In the genomic region with DNA sequence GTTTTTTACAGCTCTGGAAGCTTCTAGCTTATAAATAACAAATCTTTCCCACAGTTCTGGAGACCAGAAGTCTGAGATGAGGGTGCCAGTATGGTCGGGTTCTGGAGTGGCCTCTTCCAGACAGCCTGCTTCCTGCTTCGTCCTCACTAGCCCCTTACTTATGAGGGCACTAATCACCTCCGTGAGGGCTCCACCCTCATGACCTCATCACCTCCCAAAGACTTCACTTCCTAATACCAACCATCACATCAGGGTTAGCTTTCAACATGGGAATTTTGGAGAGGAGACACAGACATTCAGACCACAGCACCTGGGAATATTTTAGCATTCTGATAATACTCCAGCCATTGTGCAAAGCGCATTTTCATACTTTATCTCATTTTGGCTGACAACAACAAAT, we compare ENCODE assay signal across 29 cellular contexts.
"Had no signal": no experiment of that assay in that cellular context is flagged by ENCODE, and none has a peak within 500 bp of the region (broad histone marks: within the 10 kb centered on the region; RNA-seq: fewer than 3 reads in every experiment).

No MANE protein-coding gene starts in this region.

- H3K27ac ChIP-seq: colonic mucosa, dorsolateral prefrontal cortex, epithelial cell of prostate, esophagus squamous epithelium, gastrocnemius medialis, heart right ventricle, left lung, lower lobe of right lung had no signal

- ATAC-seq: effector memory CD8-positive, alpha-beta T cell; esophagus mucosa; gastrocnemius medialis; heart right ventricle; left cardiac atrium; left lung; left ventricle myocardium superior; lower lobe of right lung; mucosa of descending colon had no signal

- H3K27me3 ChIP-seq: colonic mucosa, dorsolateral prefrontal cortex, esophagus squamous epithelium, gastrocnemius medialis, heart right ventricle, left lung had no signal

- H3K4me3 ChIP-seq: colonic mucosa, dorsolateral prefrontal cortex, esophagus squamous epithelium, gastrocnemius medialis, heart right ventricle, left lung, lower lobe of right lung, mucosa of descending colon had no signal

- H3K4me1 ChIP-seq: colonic mucosa had no signal

- H3K36me3 Mint-ChIP-seq: mesothelial cell of epicardium, naive B cell had no signal

- DNase-seq: colonic mucosa; cortex of kidney; dermis blood vessel endothelial cell; dorsolateral prefrontal cortex; effector CD4-positive, alpha-beta T cell; effector memory CD8-positive, alpha-beta T cell; endodermal cell; erythroblast; esophagus squamous epithelium; foreskin fibroblast; foreskin melanocyte; gastrocnemius medialis; glutamatergic neuron; head of caudate nucleus; heart right ventricle; hippocampal formation; left cardiac atrium; left lung; left ventricle myocardium superior; lower lobe of right lung; mesenchymal stem cell; mucosa of descending colon; naive B cell had no signal

- H3K4me1 Mint-ChIP-seq: endodermal cell, mesothelial cell of epicardium had no signal

- H3K9me3 ChIP-seq: colonic mucosa, esophagus squamous epithelium, gastrocnemius medialis, heart right ventricle, left lung, lower lobe of right lung, mucosa of descending colon had no signal

- H3K4me3 Mint-ChIP-seq: effector memory CD8-positive, alpha-beta T cell; endodermal cell; mesothelial cell of epicardium; naive B cell had no signal

- H3K27ac Mint-ChIP-seq: effector memory CD8-positive, alpha-beta T cell; endodermal cell; mesothelial cell of epicardium; naive B cell had no signal

- FAIRE-seq: endometrium, islet of Langerhans, keratinocyte had no signal

- H3K9me3 Mint-ChIP-seq: effector memory CD8-positive, alpha-beta T cell had no signal

- H3K36me3 ChIP-seq: colonic mucosa, esophagus squamous epithelium, gastrocnemius medialis, heart right ventricle, left lung, lower lobe of right lung had no signal
